28 cellular contexts compared by ENCODE assay signal in the genomic region with DNA sequence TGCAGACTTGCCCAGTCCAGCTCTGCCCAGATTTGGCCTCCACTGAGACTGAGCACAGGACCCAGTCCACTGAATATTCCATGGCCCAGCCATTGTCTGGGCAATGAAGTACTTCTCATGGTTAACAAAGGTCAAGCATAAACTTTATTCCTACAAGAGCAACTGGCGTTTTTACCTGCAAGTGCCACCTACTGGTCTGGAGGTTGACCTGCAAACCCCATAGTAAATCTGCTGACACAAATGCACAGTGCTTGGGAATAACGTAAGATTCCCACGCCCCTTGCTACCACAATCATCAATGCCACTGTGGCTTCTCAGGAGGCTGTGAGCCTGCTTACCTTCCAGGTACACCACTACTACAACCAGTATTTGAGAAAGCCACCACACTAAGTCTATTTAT.
DNase-seq lines count a peak whose midpoint lies in the region; ATAC-seq, FAIRE-seq and TF ChIP-seq lines count a peak whose summit lies in the region.
"Had no signal": no experiment of that assay in that cellular context is flagged by ENCODE, and none has a peak within 500 bp of the region (broad histone marks: within the 10 kb centered on the region; RNA-seq: fewer than 3 reads in every experiment).

No MANE protein-coding gene starts in this region.

- no peaks in the 10 kb centered on the region for H3K27me3 Mint-ChIP-seq in activated naive CD4-positive, alpha-beta T cell treated with anti-CD3 and anti-CD28 coated beads, Interleukin-2, amount 10 ng/mL, durations not matched to agents 7 days and 5 days
- H3K27me3 Mint-ChIP-seq: activated naive CD8-positive, alpha-beta T cell; memory B cell had no signal

- WGBS in HepG2 (ENCODE audit: low lambda C conversion rate): 42% methylated on average over 3 of the region's 3 CpGs
- WGBS in right lobe of liver (ENCODE audit: insufficient coverage, low coverage, low lambda C conversion rate, missing lambda C conversion rate): 50% methylated on average over 2 of the region's 3 CpGs

- POLR2A ChIA-PET in HepG2 (lab: Yijun Ruan, JAX): no interaction called here

- intact Hi-C loops in HepG2 (cut with micrococcal nuclease; ENCODE audit: unreplicated experiment) (no loop called here), right lobe of liver (cut with DNase I) (no loop called here)

- ATAC-seq in HepG2 (peak; percentile 27; the same call in 2 of the 3 replicates), right lobe of liver (no peak)
- ATAC-seq: left cardiac atrium, Right ventricle myocardium inferior had no signal

- in situ Hi-C loops in HepG2 (cut with HindIII; ENCODE audit: extremely low pct_ligation_motif_present, low pct_unique_long_range_greater_than_20kb) (no loop called here), brain microvascular endothelial cell (cut with HindIII; ENCODE audit: low pct_ligation_motif_present, low sequenced_read_pairs) (no loop called here)

- H3K9ac ChIP-seq in HepG2 (ENCODE audit: insufficient read depth, low read depth, low read length): no peak overlapping the region

- no TSS peak for BruUV-seq in HepG2 (replicated peaks; lab: Mats Ljungman, UMichigan)

- H3K27ac ChIP-seq in HepG2 (ENCODE audit: extremely low read length, insufficient read depth, low read length): no peak overlapping the region
- H3K27ac ChIP-seq in right lobe of liver: no peak overlapping the region
- H3K27ac ChIP-seq in brain microvascular endothelial cell: no peak overlapping the region
- H3K27ac ChIP-seq: ascending aorta, dorsolateral prefrontal cortex, transverse colon, VCaP had no signal

- H3K4me3 Mint-ChIP-seq in activated naive CD4-positive, alpha-beta T cell treated with anti-CD3 and anti-CD28 coated beads, Interleukin-2, amount 10 ng/mL, durations not matched to agents 7 days and 5 days: no peak overlapping the region
- H3K4me3 Mint-ChIP-seq: activated naive CD8-positive, alpha-beta T cell; CD8-positive, alpha-beta memory T cell; memory B cell had no signal

- no peaks in the 10 kb centered on the region for H4K20me1 ChIP-seq in HepG2 (ENCODE audit: insufficient read depth, low read length)

- H3K79me2 ChIP-seq in HepG2 (ENCODE audit: insufficient read depth, low read length): no peaks in the 10 kb centered on the region

- H2AFZ ChIP-seq in HepG2 (ENCODE audit: low read length): no peak overlapping the region

- H3K4me1 Mint-ChIP-seq in activated naive CD4-positive, alpha-beta T cell treated with anti-CD3 and anti-CD28 coated beads, Interleukin-2, amount 10 ng/mL, durations not matched to agents 7 days and 5 days: no peaks in the 10 kb centered on the region
- H3K4me1 Mint-ChIP-seq: CD8-positive, alpha-beta memory T cell; memory B cell had no signal

- no peak overlapping the region for H3K4me2 ChIP-seq in HepG2 (ENCODE audit: low read depth, low read length)

- H3K4me1 ChIP-seq in HepG2 (ENCODE audit: insufficient read depth, low read length) (no peaks in the 10 kb centered on the region), right lobe of liver (no peaks in the 10 kb centered on the region)
- H3K4me1 ChIP-seq: ascending aorta, transverse colon had no signal

- TF ChIP-seq CTCF in HepG2 (CRISPR knock-in tag; IDR thresholded peaks at IDR 0.05): peak; percentile 35; the same call in 1 of the 2 replicates
- no peak for TF ChIP-seq CTCF in right lobe of liver (IDR thresholded peaks at IDR 0.05)
- TF ChIP-seq CTCF in LNCaP clone FGC (IDR thresholded peaks at IDR 0.05; ENCODE audit: control insufficient read depth, extremely low read depth, insufficient read depth): 0 out of 2 replicates have a peak, but pooled peaks have one; percentile 11
- peak; percentile 20 for TF ChIP-seq CTCF in brain microvascular endothelial cell (IDR thresholded peaks at IDR 0.05; ENCODE audit: low read depth, low read length, missing control alignments)

- TF ChIP-seq EP300 in HepG2 (IDR thresholded peaks at IDR 0.05; ENCODE audit: low read depth in 2 of 2, low read length in 2 of 2): no peak
- no peak for TF ChIP-seq EP300 in HepG2 (CRISPR knock-in tag; IDR thresholded peaks at IDR 0.05; ENCODE audit: borderline replicate concordance)

- TF ChIP-seq RAD21 in HepG2 (CRISPR knock-in tag; IDR thresholded peaks at IDR 0.05): no peak

- H3K9me3 Mint-ChIP-seq in activated naive CD4-positive, alpha-beta T cell treated with anti-CD3 and anti-CD28 coated beads, Interleukin-2, amount 10 ng/mL, durations not matched to agents 7 days and 5 days: peaks cover 12% of the 10 kb centered on the region

- no peaks in the 10 kb centered on the region for H3K36me3 Mint-ChIP-seq in activated naive CD4-positive, alpha-beta T cell treated with anti-CD3 and anti-CD28 coated beads, Interleukin-2, amount 10 ng/mL, durations not matched to agents 7 days and 5 days

- H3K4me3 ChIP-seq in HepG2 (replicated peaks in 1 of 3; ENCODE audit: insufficient read depth in 1 of 3, low read depth in 2 of 3, low read length in 3 of 3) (no peak overlapping the region), right lobe of liver (no peak overlapping the region), LNCaP clone FGC (ENCODE audit: low read depth, low read length) (no peak overlapping the region), brain microvascular endothelial cell (ENCODE audit: low read depth, low read length) (no peak overlapping the region)
- H3K4me3 ChIP-seq: ascending aorta, dorsolateral prefrontal cortex, transverse colon had no signal

- H3K9me3 ChIP-seq in HepG2 (ENCODE audit: low read length): peaks cover 22% of the 10 kb centered on the region
- H3K9me3 ChIP-seq in right lobe of liver: peaks cover 0 to 5% (median 0%) of the 10 kb centered on the region in 4 donors

- H3K27ac Mint-ChIP-seq in activated naive CD4-positive, alpha-beta T cell treated with anti-CD3 and anti-CD28 coated beads, Interleukin-2, amount 10 ng/mL, durations not matched to agents 7 days and 5 days: no peak overlapping the region
- H3K27ac Mint-ChIP-seq: activated naive CD8-positive, alpha-beta T cell; CD8-positive, alpha-beta memory T cell; memory B cell had no signal

- CTCF ChIA-PET in HepG2 (lab: Yijun Ruan, JAX; ENCODE audit: low intra/inter-chr PET ratio, low total read pairs): no interaction called here
- CTCF ChIA-PET in activated naive CD4-positive, alpha-beta T cell treated with anti-CD3 and anti-CD28 coated beads, Interleukin-2, amount 10 ng/mL, durations not matched to agents 7 days and 5 days (lab: Charles Lee): no interaction called here

- no peak for TF ChIP-seq POLR2A in HepG2 (IDR thresholded peaks at IDR 0.05; ENCODE audit: insufficient read depth in 1 of 2, low read depth in 2 of 2, low read length in 2 of 2)
- no peak for TF ChIP-seq POLR2A in right lobe of liver (IDR thresholded peaks at IDR 0.05)

- DNase-seq in HepG2 (ENCODE audit: low spot score) (no peak), right lobe of liver (no peak), LNCaP clone FGC (ENCODE audit: low read depth) (no peak), brain microvascular endothelial cell (no peak), ecto neural progenitor cell (ENCODE audit: low spot score) (no peak), NCI-H2171 treated with DMSO at 0.1 percent for 48 hours (lab: John Stamatoyannopoulos, UW) (no peak)
- DNase-seq in activated effector memory CD4-positive, alpha-beta T cell treated with Interleukin-2 at 50 U/mL for 16 hours: no peak
- DNase-seq in activated naive CD4-positive, alpha-beta T cell treated with anti-CD3 and anti-CD28 coated beads, Interleukin-2, amount 10 ng/mL, durations not matched to agents 7 days and 5 days: no peak
- DNase-seq: 8988T; activated CD4-positive, alpha-beta T cell treated with anti-CD3 and anti-CD28 coated beads, Interleukin-2, amount 50 U/mL, for 4 hours; caudate nucleus; CD8-positive, alpha-beta memory T cell; DMS53; dorsolateral prefrontal cortex; GF-D8; head of caudate nucleus; KG1; left cardiac atrium; NCI-H187 treated with DMSO at 0.1 percent for 48 hours; NCI-H2227 treated with DMSO at 0.1 percent for 48 hours; NCI-H748 treated with DMSO at 0.1 percent for 48 hours; OCI-M1; transverse colon had no signal

- H3K36me3 ChIP-seq in HepG2 (replicated peaks in 1 of 2; ENCODE audit: control insufficient read depth in 1 of 2, insufficient read depth in 2 of 2, low read length in 2 of 2) (no peaks in the 10 kb centered on the region; a peak in 1 of 5 replicates), right lobe of liver (no peaks in the 10 kb centered on the region), brain microvascular endothelial cell (replicated peaks) (no peaks in the 10 kb centered on the region)

- peak; percentile 36 for FAIRE-seq in HepG2 (lab: Jason Lieb, UNC)

- H3K27me3 ChIP-seq in HepG2 (ENCODE audit: control insufficient read depth in 1 of 2, insufficient read depth in 2 of 2, low read length in 2 of 2): no peaks in the 10 kb centered on the region
- H3K27me3 ChIP-seq in right lobe of liver: no peaks in the 10 kb centered on the region
- no peaks in the 10 kb centered on the region for H3K27me3 ChIP-seq in brain microvascular endothelial cell (replicated peaks)
- H3K27me3 ChIP-seq: ascending aorta, dorsolateral prefrontal cortex, transverse colon had no signal

TF ChIP-seq in HepG2, 621 proteins besides CTCF, POLR2A, EP300 and RAD21:
- TF ChIP-seq STAG1 (CRISPR knock-in tag; IDR thresholded peaks at IDR 0.05) (peak; percentile 23), ZMYM4 (CRISPR knock-in tag; IDR thresholded peaks at IDR 0.05) (peak; percentile 57; the same call in 1 of the 2 replicates), JUND (CRISPR knock-in tag; IDR thresholded peaks at IDR 0.05) (no peak)
- TF ChIP-seq, protein P1, sequence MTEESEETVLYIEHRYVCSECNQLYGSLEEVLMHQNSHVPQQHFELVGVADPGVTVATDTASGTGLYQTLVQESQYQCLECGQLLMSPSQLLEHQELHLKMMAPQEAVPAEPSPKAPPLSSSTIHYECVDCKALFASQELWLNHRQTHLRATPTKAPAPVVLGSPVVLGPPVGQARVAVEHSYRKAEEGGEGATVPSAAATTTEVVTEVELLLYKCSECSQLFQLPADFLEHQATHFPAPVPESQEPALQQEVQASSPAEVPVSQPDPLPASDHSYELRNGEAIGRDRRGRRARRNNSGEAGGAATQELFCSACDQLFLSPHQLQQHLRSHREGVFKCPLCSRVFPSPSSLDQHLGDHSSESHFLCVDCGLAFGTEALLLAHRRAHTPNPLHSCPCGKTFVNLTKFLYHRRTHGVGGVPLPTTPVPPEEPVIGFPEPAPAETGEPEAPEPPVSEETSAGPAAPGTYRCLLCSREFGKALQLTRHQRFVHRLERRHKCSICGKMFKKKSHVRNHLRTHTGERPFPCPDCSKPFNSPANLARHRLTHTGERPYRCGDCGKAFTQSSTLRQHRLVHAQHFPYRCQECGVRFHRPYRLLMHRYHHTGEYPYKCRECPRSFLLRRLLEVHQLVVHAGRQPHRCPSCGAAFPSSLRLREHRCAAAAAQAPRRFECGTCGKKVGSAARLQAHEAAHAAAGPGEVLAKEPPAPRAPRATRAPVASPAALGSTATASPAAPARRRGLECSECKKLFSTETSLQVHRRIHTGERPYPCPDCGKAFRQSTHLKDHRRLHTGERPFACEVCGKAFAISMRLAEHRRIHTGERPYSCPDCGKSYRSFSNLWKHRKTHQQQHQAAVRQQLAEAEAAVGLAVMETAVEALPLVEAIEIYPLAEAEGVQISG (CRISPR knock-in tag; IDR thresholded peaks at IDR 0.05): peak; percentile 90

Comparison
In these comparisons a context has a peak if more than half of its experiments do, and no peak if none do; other contexts are left out.
1. CTCF ChIP-seq: peak in HepG2 (single experiment), LNCaP clone FGC (single experiment) and brain microvascular endothelial cell (single experiment); none in right lobe of liver (0 of 4).